18 cellular contexts compared by ENCODE assay signal in the genomic region with DNA sequence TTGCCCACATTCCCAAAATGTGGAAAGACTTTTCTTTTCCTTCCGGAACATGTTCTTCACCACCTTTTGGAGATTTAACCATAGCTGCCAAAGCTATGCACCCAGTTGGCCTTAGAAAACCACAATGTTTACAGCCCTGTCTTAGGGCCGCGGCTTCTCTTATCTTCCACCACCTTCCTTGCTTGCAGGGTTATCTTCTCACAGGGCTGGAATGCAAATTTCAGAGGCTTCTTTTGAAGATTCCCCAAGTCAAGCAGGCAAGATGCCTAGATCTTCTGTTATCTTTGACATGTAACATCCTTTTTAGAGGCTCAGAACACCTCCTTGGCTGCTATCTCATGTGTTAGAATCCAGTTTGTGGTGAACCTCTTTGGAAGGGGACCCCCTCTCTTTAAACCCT.
"Had no signal": no experiment of that assay in that cellular context is flagged by ENCODE, and none has a peak within 500 bp of the region (broad histone marks: within the 10 kb centered on the region; RNA-seq: fewer than 3 reads in every experiment).

No MANE protein-coding gene starts in this region.

- H3K4me2 ChIP-seq: smooth muscle cell had no signal

- H3K4me1 ChIP-seq: ascending aorta, breast epithelium had no signal

- H3K27me3 ChIP-seq: ascending aorta, breast epithelium, esophagus muscularis mucosa, ovary had no signal

- H3K36me3 ChIP-seq: ovary had no signal

- H3K27ac Mint-ChIP-seq: activated CD4-positive, alpha-beta T cell treated with anti-CD3 and anti-CD28 coated beads, Interleukin-2, amount 10 ng/mL, durations not matched to agents 24 days and 14 days; activated CD8-positive, alpha-beta T cell treated with anti-CD3 and anti-CD28 coated beads, Interleukin-2, amount 10 ng/mL, durations not matched to agents 7 days and 5 days had no signal

- DNase-seq: activated CD4-positive, alpha-beta T cell treated with anti-CD3 and anti-CD28 coated beads, Interleukin-2, amount 10 ng/mL, durations not matched to agents 24 days and 14 days; activated CD8-positive, alpha-beta T cell treated with anti-CD3 and anti-CD28 coated beads, Interleukin-2, amount 10 ng/mL, durations not matched to agents 7 days and 5 days; activated effector memory CD4-positive, alpha-beta T cell treated with anti-CD3 and anti-CD28 coated beads, Interleukin-2, amount 50 U/mL, for 16 hours; activated naive CD4-positive, alpha-beta T cell treated with anti-CD3 and anti-CD28 coated beads, Interleukin-2, amount 50 U/mL, for 16 hours; activated T-cell treated with anti-CD3 and anti-CD28 coated beads, Interleukin-2, amount 50 U/mL, for 48 hours; effector CD4-positive, alpha-beta T cell; left cardiac atrium; mesenchymal stem cell; naive thymus-derived CD4-positive, alpha-beta T cell; ovary; stimulated activated CD4-positive, alpha-beta T cell treated with anti-CD3 and anti-CD28 coated beads, Interleukin-4, amount 100 ng/mL, for 1 hour had no signal

- H3K27me3 Mint-ChIP-seq: activated CD4-positive, alpha-beta T cell treated with anti-CD3 and anti-CD28 coated beads, Interleukin-2, amount 10 ng/mL, durations not matched to agents 24 days and 14 days; naive thymus-derived CD4-positive, alpha-beta T cell had no signal

- H3K27ac ChIP-seq: ascending aorta, breast epithelium, coronary artery, esophagus muscularis mucosa, ovary, thoracic aorta had no signal

- H3K9me3 ChIP-seq: ascending aorta, breast epithelium, esophagus muscularis mucosa, ovary, thoracic aorta had no signal

- H3K4me3 Mint-ChIP-seq: activated CD4-positive, alpha-beta T cell treated with anti-CD3 and anti-CD28 coated beads, Interleukin-2, amount 10 ng/mL, durations not matched to agents 24 days and 14 days; activated CD8-positive, alpha-beta T cell treated with anti-CD3 and anti-CD28 coated beads, Interleukin-2, amount 10 ng/mL, durations not matched to agents 7 days and 5 days; naive thymus-derived CD4-positive, alpha-beta T cell had no signal

- ATAC-seq: activated CD8-positive, alpha-beta T cell treated with anti-CD3 and anti-CD28 coated beads, Interleukin-2, amount 10 ng/mL, durations not matched to agents 7 days and 5 days; left cardiac atrium; naive thymus-derived CD4-positive, alpha-beta T cell; sciatic nerve had no signal

- H3K4me3 ChIP-seq: ascending aorta, breast epithelium, coronary artery, esophagus muscularis mucosa, ovary, smooth muscle cell, thoracic aorta had no signal

- H3K9me3 Mint-ChIP-seq: activated CD4-positive, alpha-beta T cell treated with anti-CD3 and anti-CD28 coated beads, Interleukin-2, amount 10 ng/mL, durations not matched to agents 24 days and 14 days had no signal
